8 cellular contexts compared by ENCODE assay signal in genomic region chr20:23048283-23049200, GRCh38. TPM values are rescaled to one million over a fixed set of nuclear protein-coding genes. Genes with fewer than 3 reads are reported as not detected.
DNase-seq lines count a peak whose midpoint lies in the region; ATAC-seq, FAIRE-seq and TF ChIP-seq lines count a peak whose summit lies in the region.

No MANE protein-coding gene starts in this region.

- H3K27ac Mint-ChIP-seq in activated CD4-positive, alpha-beta memory T cell treated with anti-CD3 and anti-CD28 coated beads for 36 hours = no peak overlapping the region
- H3K27ac Mint-ChIP-seq in Caco-2 (ENCODE audit: unreplicated experiment) = no peak overlapping the region

- no peaks in the 10 kb centered on the region for H3K4me1 Mint-ChIP-seq in activated CD4-positive, alpha-beta memory T cell treated with anti-CD3 and anti-CD28 coated beads for 36 hours (ENCODE audit: low read depth)
- H3K4me1 Mint-ChIP-seq in Caco-2 (ENCODE audit: low read depth, unreplicated experiment) = peaks cover 35% of the 10 kb centered on the region

- CTCF ChIA-PET in BJ (lab: Yijun Ruan, JAX) = no interaction called here
- CTCF ChIA-PET in activated CD4-positive, alpha-beta memory T cell treated with anti-CD3 and anti-CD28 coated beads for 36 hours (lab: Charles Lee) = no interaction called here
- CTCF ChIA-PET in Caco-2 (lab: Charles Lee) = no interaction called here

- peak; percentile 8 for ATAC-seq in omental fat pad (ENCODE audit: low FRiP score)

- intact Hi-C loops in activated CD4-positive, alpha-beta memory T cell treated with anti-CD3 and anti-CD28 coated beads for 36 hours (cut with micrococcal nuclease) = loop anchor here (5.0 to 10.0 kb wide), 2 partner anchors 189 to 354 kb away; no protein-coding TSS in a partner anchor
- intact Hi-C loops in Caco-2 (cut with micrococcal nuclease; ENCODE audit: unreplicated experiment) = no loop called here

- H3K36me3 ChIP-seq in BJ (ENCODE audit: control insufficient read depth, insufficient read depth, low read length) (no peaks in the 10 kb centered on the region), Caco-2 (ENCODE audit: control insufficient read depth, insufficient read depth, low read length) (no peaks in the 10 kb centered on the region)

- TF ChIP-seq CTCF in BJ (IDR thresholded peaks at IDR 0.05; ENCODE audit: insufficient read depth, low read depth, low read length) (peak; percentile 36), omental fat pad (IDR thresholded peaks at IDR 0.05) (peak in 1 of 3 donors; percentile 4), Caco-2 (IDR thresholded peaks at IDR 0.05; ENCODE audit: insufficient read depth in 1 of 2, low read depth in 1 of 2, low read length in 1 of 2, severe bottlenecking in 1 of 2, unreplicated experiment in 1 of 2) (no peak)

- H3K27me3 Mint-ChIP-seq in activated CD4-positive, alpha-beta memory T cell treated with anti-CD3 and anti-CD28 coated beads for 36 hours = peaks cover 39% of the 10 kb centered on the region
- H3K27me3 Mint-ChIP-seq in Caco-2 (ENCODE audit: insufficient read depth, unreplicated experiment) = no peaks in the 10 kb centered on the region

- no peaks in the 10 kb centered on the region for H3K9me3 Mint-ChIP-seq in activated CD4-positive, alpha-beta memory T cell treated with anti-CD3 and anti-CD28 coated beads for 36 hours
- H3K9me3 Mint-ChIP-seq in Caco-2 (ENCODE audit: unreplicated experiment) = no peaks in the 10 kb centered on the region

- peaks cover 31% of the 10 kb centered on the region for H3K27me3 ChIP-seq in BJ (ENCODE audit: control insufficient read depth, insufficient read depth, low read length)
- H3K27me3 ChIP-seq in Caco-2 (replicated peaks; ENCODE audit: control insufficient read depth, insufficient read depth, low read length) = no peaks in the 10 kb centered on the region

- POLR2A ChIA-PET in BJ (lab: Charles Lee) = no interaction called here
- POLR2A ChIA-PET in activated CD4-positive, alpha-beta memory T cell treated with anti-CD3 and anti-CD28 coated beads for 36 hours (lab: Charles Lee) = no interaction called here
- POLR2A ChIA-PET in Caco-2 (lab: Charles Lee) = no interaction called here

- no TSS peak for BruUV-seq in Caco-2 (replicated peaks; lab: Mats Ljungman, UMichigan)

- DNase-seq in BJ (ENCODE audit: low read depth) = no peak
- DNase-seq in HPDE6-E6E7 (ENCODE audit: extremely low spot score) = peak; percentile 62
- peak; percentile 37 for DNase-seq in activated CD4-positive, alpha-beta memory T cell treated with anti-CD3 and anti-CD28 coated beads for 36 hours
- peak; percentile 38 for DNase-seq in germinal center (ENCODE audit: low spot score)
- DNase-seq in omental fat pad (ENCODE audit: low spot score) = no peak
- no peak for DNase-seq in Caco-2
- DNase-seq in effector CD8-positive, alpha-beta T cell (lab: John Stamatoyannopoulos, UW) = no peak
- DNase-seq in GM12892 (ENCODE audit: insufficient read length) = no peak

- no peaks in the 10 kb centered on the region for H3K36me3 Mint-ChIP-seq in activated CD4-positive, alpha-beta memory T cell treated with anti-CD3 and anti-CD28 coated beads for 36 hours
- H3K36me3 Mint-ChIP-seq in Caco-2 (ENCODE audit: insufficient read depth, unreplicated experiment) = no peaks in the 10 kb centered on the region

- H3K4me1 ChIP-seq in Caco-2 = peaks cover 26% of the 10 kb centered on the region

- no peaks in the 10 kb centered on the region for H3K9me3 ChIP-seq in Caco-2

- H3K4me3 ChIP-seq in BJ (ENCODE audit: low read depth, low read length) = no peak overlapping the region; the same call in 1 of the 2 replicates
- H3K4me3 ChIP-seq in Caco-2 (ENCODE audit: low read depth, low read length) = no peak overlapping the region

- no peak for FAIRE-seq in GM12892 (lab: Jason Lieb, UNC)

- no peak overlapping the region for H3K4me3 Mint-ChIP-seq in activated CD4-positive, alpha-beta memory T cell treated with anti-CD3 and anti-CD28 coated beads for 36 hours
- no peak overlapping the region for H3K4me3 Mint-ChIP-seq in Caco-2 (ENCODE audit: unreplicated experiment)

- TF ChIP-seq POLR2A in GM12892 (IDR thresholded peaks at IDR 0.05; ENCODE audit: low read depth, low read length) = no peak

RNA-seq across cellular contexts. Expression of gene THBD, which starts 0.9 kb away (rescaled TPM):
- 0.04 TPM in 2 replicates for polyA plus RNA-seq in BJ (2011; rRNA removed)
- polyA minus RNA-seq in BJ (2011; rRNA and poly(A)+ RNA removed) = not detected in 2 replicates
- total RNA-seq in activated CD4-positive, alpha-beta memory T cell treated with anti-CD3 and anti-CD28 coated beads for 36 hours = not detected
- total RNA-seq in omental fat pad (100 to 1,000 TPM in 2 of 4 donors, 10 to 100 TPM in 2; 40.6 to 205 (median 113) TPM), Caco-2 (2022) (0.77 and 1.0 TPM in 2 replicates)
- not detected for polyA plus RNA-seq in GM12892 (2012; ENCODE audit: missing spikeins)

RNA-seq across cellular contexts. Expression of gene SSTR4, which starts 13.4 kb away (rescaled TPM):
- polyA plus RNA-seq in BJ (2011; rRNA removed) = not detected in 2 replicates
- not detected in 2 replicates for polyA minus RNA-seq in BJ (2011; rRNA and poly(A)+ RNA removed)
- not detected for total RNA-seq in activated CD4-positive, alpha-beta memory T cell treated with anti-CD3 and anti-CD28 coated beads for 36 hours
- not detected for total RNA-seq in omental fat pad
- not detected in 2 replicates for total RNA-seq in Caco-2 (2022)
- not detected for polyA plus RNA-seq in GM12892 (2012; ENCODE audit: missing spikeins)

RNA-seq across cellular contexts. Expression of gene CD93, which starts 37.6 kb away (rescaled TPM):
- not detected in 2 replicates for polyA plus RNA-seq in BJ (2011; rRNA removed)
- not detected in 2 replicates for polyA minus RNA-seq in BJ (2011; rRNA and poly(A)+ RNA removed)
- 1 to 10 TPM; 1.8 to 1.9 TPM for total RNA-seq in activated CD4-positive, alpha-beta memory T cell treated with anti-CD3 and anti-CD28 coated beads for 36 hours
- total RNA-seq in omental fat pad = 100 to 1,000 TPM in 3 of 4 donors, 10 to 100 TPM in 1; 43.8 to 227 (median 140) TPM
- not detected in 2 replicates for total RNA-seq in Caco-2 (2022)
- 1.1 TPM for polyA plus RNA-seq in GM12892 (2012; ENCODE audit: missing spikeins)

Comparison
In these comparisons a context has a peak if more than half of its experiments do, and no peak if none do; other contexts are left out.
1. DNase-seq: peak in HPDE6-E6E7 (single experiment), activated CD4-positive, alpha-beta memory T cell treated with anti-CD3 and anti-CD28 coated beads for 36 hours (single experiment) and germinal center (single experiment); none in BJ (single experiment), omental fat pad (single experiment), Caco-2 (0 of 2), effector CD8-positive, alpha-beta T cell (single experiment) and GM12892 (single experiment).
2. RNA of gene THBD, which starts 0.9 kb away (total RNA-seq): 40.6 to 205 TPM in omental fat pad; 0.77 to 1.0 TPM in Caco-2 and not detected in activated CD4-positive, alpha-beta memory T cell treated with anti-CD3 and anti-CD28 coated beads for 36 hours; every median in the first group is over 10 times any median in the second.
3. RNA of gene CD93, which starts 37.6 kb away (total RNA-seq): 43.8 to 227 TPM in omental fat pad; 1.8 to 1.9 TPM in activated CD4-positive, alpha-beta memory T cell treated with anti-CD3 and anti-CD28 coated beads for 36 hours and not detected in Caco-2; every median in the first group is over 10 times any median in the second.